Comparison of ENCODE assay signal across 19 cellular contexts in the genomic region with DNA sequence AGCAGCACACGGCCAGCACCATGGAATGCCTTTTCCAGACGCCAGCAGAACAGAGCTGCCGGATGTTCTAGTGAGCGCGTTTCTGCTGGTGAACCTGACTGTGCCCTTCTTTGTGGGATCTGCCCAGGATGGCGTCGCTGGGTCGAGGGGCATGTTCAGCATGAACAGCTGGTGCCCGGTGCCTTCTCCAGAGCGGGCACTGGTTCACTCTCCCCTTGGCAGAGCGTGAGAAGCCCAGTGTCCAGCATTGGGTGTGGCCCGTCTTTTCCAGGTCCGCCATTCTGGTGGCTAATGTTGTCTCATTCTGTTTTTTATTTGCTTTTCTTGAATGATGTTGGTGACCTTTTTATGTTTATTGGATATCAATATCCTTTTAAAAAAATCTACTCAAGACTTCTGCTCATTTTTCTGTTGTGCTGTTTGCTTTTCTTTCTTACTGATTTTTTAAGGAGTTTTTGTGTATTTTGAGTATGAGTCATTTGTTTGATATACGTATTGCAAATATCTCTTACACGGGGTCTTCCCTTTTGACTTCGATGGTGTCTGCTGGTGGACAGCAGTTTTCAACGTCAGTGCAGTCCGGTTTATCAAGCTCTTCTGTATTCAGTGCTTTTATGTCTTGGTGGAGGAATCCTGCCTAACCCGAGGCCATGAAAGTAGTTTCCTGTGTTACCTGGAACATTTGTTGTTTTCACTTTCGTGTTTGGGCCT.
"Had no signal": no experiment of that assay in that cellular context is flagged by ENCODE, and none has a peak within 500 bp of the region (broad histone marks: within the 10 kb centered on the region; RNA-seq: fewer than 3 reads in every experiment).

No MANE protein-coding gene starts in this region.

- H3K27ac ChIP-seq: body of pancreas, colonic mucosa, hepatocyte, neutrophil had no signal

- H3K4me3 ChIP-seq: body of pancreas, colonic mucosa, hepatocyte, lung, smooth muscle cell had no signal

- H3K9me3 ChIP-seq: body of pancreas, colonic mucosa, neutrophil had no signal

- H3K36me3 ChIP-seq: colonic mucosa, neutrophil had no signal

- H3K27me3 ChIP-seq: body of pancreas, colonic mucosa, hepatocyte, neutrophil had no signal

- H3K4me1 ChIP-seq: body of pancreas, colonic mucosa had no signal

- H2AFZ ChIP-seq: hepatocyte had no signal

- H3K79me2 ChIP-seq: hepatocyte had no signal

- DNase-seq: activated CD4-positive, alpha-beta T cell treated with anti-CD3 and anti-CD28 coated beads for 36 hours; activated gamma-delta T cell treated with Interleukin-2 at 50 U/mL for 16 hours; amygdala; body of pancreas; caudate nucleus; colonic mucosa; kidney glomerular epithelial cell; naive B cell; retina; stimulated activated CD4-positive, alpha-beta T cell treated with anti-CD3 and anti-CD28 coated beads, Interleukin-4, amount 100 ng/mL, for 4 hours; stimulated activated CD8-positive, alpha-beta memory T cell treated with anti-CD3 and anti-CD28 coated beads, Interleukin-4, amount 100 ng/mL, for 48 hours; stimulated activated naive CD4-positive, alpha-beta T cell treated with Interleukin-2 at 50 U/mL for 16 hours; substantia nigra had no signal

- H3K4me2 ChIP-seq: hepatocyte, smooth muscle cell had no signal

- ATAC-seq: activated CD4-positive, alpha-beta T cell treated with anti-CD3 and anti-CD28 coated beads for 36 hours; body of pancreas; esophagus mucosa; SK-N-SH treated with all-trans-retinoic acid at 6 μM for 48 hours had no signal
